Comparison of ENCODE assay signal across 17 cellular contexts in genomic region chr6:106736502-106736901, GRCh38.
"Had no signal": no experiment of that assay in that cellular context is flagged by ENCODE, and none has a peak within 500 bp of the region (broad histone marks: within the 10 kb centered on the region; RNA-seq: fewer than 3 reads in every experiment).

No MANE protein-coding gene starts in this region.

- DNase-seq: activated naive CD4-positive, alpha-beta T cell treated with anti-CD3 and anti-CD28 coated beads for 36 hours; activated T-cell treated with anti-CD3 and anti-CD28 coated beads, Interleukin-2, amount 50 U/mL, for 1 hour; hippocampal formation; kidney; left ventricle myocardium inferior; mesendoderm; nucleus accumbens; stimulated activated CD4-positive, alpha-beta T cell treated with anti-CD3 and anti-CD28 coated beads, Interleukin-15, amount 100 ng/mL, for 24 hours; stimulated activated CD4-positive, alpha-beta T cell treated with anti-CD3 and anti-CD28 coated beads, Interleukin-4, amount 100 ng/mL, for 1 hour; stimulated activated naive CD4-positive, alpha-beta T cell; transverse colon had no signal

- H3K9me3 ChIP-seq: ascending aorta had no signal

- H3K9me3 Mint-ChIP-seq: activated T-helper 2 cell treated with anti-CD3 and anti-CD28 coated beads, Interferon-gamma antibody, Interleukin-2, Interleukin-4, amounts not matched to agents 10 μg/mL and 5 μg/mL and 100 μg/mL, durations not matched to agents 14 hours and 24 hours and 36 hours had no signal

- H3K4me3 ChIP-seq: ascending aorta, esophagus muscularis mucosa, left ventricle myocardium inferior, skin epidermis, transverse colon had no signal

- H3K27ac Mint-ChIP-seq: activated naive CD4-positive, alpha-beta T cell treated with anti-CD3 and anti-CD28 coated beads for 36 hours; activated T-helper 2 cell treated with anti-CD3 and anti-CD28 coated beads, Interferon-gamma antibody, Interleukin-2, Interleukin-4, amounts not matched to agents 10 μg/mL and 5 μg/mL and 100 μg/mL, durations not matched to agents 14 hours and 24 hours and 36 hours had no signal

- H3K36me3 ChIP-seq: ascending aorta, esophagus muscularis mucosa, left ventricle myocardium inferior, transverse colon had no signal

- FAIRE-seq: kidney had no signal

- H3K27me3 ChIP-seq: ascending aorta, transverse colon had no signal

- ATAC-seq: activated CD4-positive, CD25-positive, alpha-beta regulatory T cell treated with anti-CD3 and anti-CD28 coated beads, Interleukin-2, amount 50 U/mL, for 24 hours had no signal

- H3K27ac ChIP-seq: ascending aorta, esophagus muscularis mucosa, left ventricle myocardium inferior, transverse colon had no signal

- H3K4me3 Mint-ChIP-seq: activated naive CD4-positive, alpha-beta T cell treated with anti-CD3 and anti-CD28 coated beads for 36 hours; nephron had no signal
